ENCODE assay signal across 17 cellular contexts in the genomic region with DNA sequence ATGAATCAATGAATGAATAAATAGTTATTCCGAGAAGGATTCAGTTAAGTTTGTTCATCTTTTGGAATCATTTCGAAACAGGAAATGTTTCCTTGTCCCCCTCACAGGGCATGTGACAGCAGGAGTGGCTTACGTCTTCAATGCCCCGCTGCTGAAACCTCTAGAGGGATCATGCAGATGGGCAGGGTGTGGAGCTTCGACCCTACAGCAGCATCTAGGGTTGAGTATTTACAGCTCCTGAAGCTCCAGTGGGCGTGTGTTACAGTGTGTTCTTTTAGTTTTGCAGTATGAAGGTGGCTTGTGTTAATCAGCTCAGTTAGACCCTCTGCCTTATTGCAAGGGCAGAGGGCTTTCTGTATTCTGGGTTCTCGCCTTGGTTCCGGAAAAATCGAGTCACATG. TPM values are rescaled to one million over a fixed set of nuclear protein-coding genes. Genes with fewer than 3 reads are reported as not detected.
DNase-seq lines count a peak whose midpoint lies in the region; ATAC-seq and TF ChIP-seq lines count a peak whose summit lies in the region.
"Had no signal": no experiment of that assay in that cellular context is flagged by ENCODE, and none has a peak within 500 bp of the region (broad histone marks: within the 10 kb centered on the region; RNA-seq: fewer than 3 reads in every experiment).

No MANE protein-coding gene starts in this region.

- TF ChIP-seq POLR2A in testis (IDR thresholded peaks at IDR 0.05): no peak

- no peaks in the 10 kb centered on the region for H3K36me3 ChIP-seq in testis (ENCODE audit: low read depth, missing control alignments)
- H3K36me3 ChIP-seq: BLaER1 had no signal

- no peak for ATAC-seq in HG03135 (IDR thresholded peaks at IDR 0.05; ENCODE audit: unreplicated experiment)
- ATAC-seq: PC-3, SK-N-SH treated with all-trans-retinoic acid at 6 μM for 48 hours had no signal

- 24 to 52% methylated on average over 9 of the region's 9 CpGs for WGBS in testis, 2 donors

- H3K27ac ChIP-seq in coronary artery: peak overlapping the region in 1 of 2 donors; percentile 55
- H3K27ac ChIP-seq in layer of hippocampus (ENCODE audit: low read depth, low read length): peak overlapping the region; percentile 32
- no peak overlapping the region for H3K27ac ChIP-seq in testis
- H3K27ac ChIP-seq: BLaER1 had no signal

- TF ChIP-seq CTCF in coronary artery (IDR thresholded peaks at IDR 0.05): no peak
- no peak for TF ChIP-seq CTCF in testis (IDR thresholded peaks at IDR 0.05)

- H3K9me3 ChIP-seq in testis: no peaks in the 10 kb centered on the region
- H3K9me3 ChIP-seq: BLaER1 had no signal

- intact Hi-C loops in testis (cut with DNase I; ENCODE audit: low total_unique reads): no loop called here

- no peak for DNase-seq in coronary artery (ENCODE audit: low spot score)
- DNase-seq in testis: peak; percentile 23
- no peak for DNase-seq in cerebellar nuclear complex (lab: John Stamatoyannopoulos, UW)
- DNase-seq in AG20443 (ENCODE audit: low spot score): no peak
- DNase-seq: CD8-positive, alpha-beta memory T cell; IMR-90; Kasumi-1; NCI-H1417; NCI-H2081; NCI-H524; NK-92 treated with Interleukin-12 subunit alpha and Interleukin-12 subunit beta, amount 100 ng/mL, for 24 hours; PC-3 had no signal

- H3K27me3 ChIP-seq in layer of hippocampus (ENCODE audit: control insufficient read depth, insufficient read depth, low read length) (no peaks in the 10 kb centered on the region), testis (no peaks in the 10 kb centered on the region)
- H3K27me3 ChIP-seq: BLaER1 had no signal

- peak overlapping the region; percentile 25 for H3K4me3 ChIP-seq in coronary artery
- H3K4me3 ChIP-seq in testis: peak overlapping the region; percentile 21 to 29
- H3K4me3 ChIP-seq: BLaER1 had no signal

- H3K4me1 ChIP-seq in testis: peaks cover 4% of the 10 kb centered on the region

TF ChIP-seq in PFSK-1, 5 proteins besides CTCF, POLR2A, EP300 and RAD21:
- TF ChIP-seq FOXP2 (optimal IDR thresholded peaks at IDR 0.05; ENCODE audit: borderline replicate concordance, extremely low read depth, extremely low read length, insufficient read depth) (no peak), POLR2AphosphoS5 (IDR thresholded peaks at IDR 0.05; ENCODE audit: low read depth, low read length) (peak; percentile 84), SIN3A (IDR thresholded peaks at IDR 0.05; ENCODE audit: borderline replicate concordance, insufficient read depth, low read length) (peak; percentile 93), TAF1 (IDR thresholded peaks at IDR 0.05; ENCODE audit: borderline replicate concordance, insufficient read depth, low read length) (peak; percentile 56; the same call in 1 of the 2 replicates)
- TF ChIP-seq, protein P1, sequence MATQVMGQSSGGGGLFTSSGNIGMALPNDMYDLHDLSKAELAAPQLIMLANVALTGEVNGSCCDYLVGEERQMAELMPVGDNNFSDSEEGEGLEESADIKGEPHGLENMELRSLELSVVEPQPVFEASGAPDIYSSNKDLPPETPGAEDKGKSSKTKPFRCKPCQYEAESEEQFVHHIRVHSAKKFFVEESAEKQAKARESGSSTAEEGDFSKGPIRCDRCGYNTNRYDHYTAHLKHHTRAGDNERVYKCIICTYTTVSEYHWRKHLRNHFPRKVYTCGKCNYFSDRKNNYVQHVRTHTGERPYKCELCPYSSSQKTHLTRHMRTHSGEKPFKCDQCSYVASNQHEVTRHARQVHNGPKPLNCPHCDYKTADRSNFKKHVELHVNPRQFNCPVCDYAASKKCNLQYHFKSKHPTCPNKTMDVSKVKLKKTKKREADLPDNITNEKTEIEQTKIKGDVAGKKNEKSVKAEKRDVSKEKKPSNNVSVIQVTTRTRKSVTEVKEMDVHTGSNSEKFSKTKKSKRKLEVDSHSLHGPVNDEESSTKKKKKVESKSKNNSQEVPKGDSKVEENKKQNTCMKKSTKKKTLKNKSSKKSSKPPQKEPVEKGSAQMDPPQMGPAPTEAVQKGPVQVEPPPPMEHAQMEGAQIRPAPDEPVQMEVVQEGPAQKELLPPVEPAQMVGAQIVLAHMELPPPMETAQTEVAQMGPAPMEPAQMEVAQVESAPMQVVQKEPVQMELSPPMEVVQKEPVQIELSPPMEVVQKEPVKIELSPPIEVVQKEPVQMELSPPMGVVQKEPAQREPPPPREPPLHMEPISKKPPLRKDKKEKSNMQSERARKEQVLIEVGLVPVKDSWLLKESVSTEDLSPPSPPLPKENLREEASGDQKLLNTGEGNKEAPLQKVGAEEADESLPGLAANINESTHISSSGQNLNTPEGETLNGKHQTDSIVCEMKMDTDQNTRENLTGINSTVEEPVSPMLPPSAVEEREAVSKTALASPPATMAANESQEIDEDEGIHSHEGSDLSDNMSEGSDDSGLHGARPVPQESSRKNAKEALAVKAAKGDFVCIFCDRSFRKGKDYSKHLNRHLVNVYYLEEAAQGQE (IDR thresholded peaks at IDR 0.05; ENCODE audit: insufficient read depth in 1 of 2, low read depth in 2 of 2, low read length in 2 of 2): peak in 1 of 2 experiments; percentile 51; a peak in 1 of 4 replicates

RNA-seq across cellular contexts. Expression of a gene that starts 2.6 kb away (rescaled TPM):
- polyA plus RNA-seq in PFSK-1 (2012; ENCODE audit: insufficient read length, low read depth): 7.5 TPM
- 10 to 100 TPM; 20.0 to 21.9 TPM for total RNA-seq in testis
- 6.4 TPM for polyA plus RNA-seq in testis (ENCODE audit: insufficient read depth, low read depth, low replicate concordance)
- total RNA-seq: CD8-positive, alpha-beta memory T cell had no signal
- polyA plus RNA-seq: CD8-positive, alpha-beta memory T cell had no signal
